In the genomic region with DNA sequence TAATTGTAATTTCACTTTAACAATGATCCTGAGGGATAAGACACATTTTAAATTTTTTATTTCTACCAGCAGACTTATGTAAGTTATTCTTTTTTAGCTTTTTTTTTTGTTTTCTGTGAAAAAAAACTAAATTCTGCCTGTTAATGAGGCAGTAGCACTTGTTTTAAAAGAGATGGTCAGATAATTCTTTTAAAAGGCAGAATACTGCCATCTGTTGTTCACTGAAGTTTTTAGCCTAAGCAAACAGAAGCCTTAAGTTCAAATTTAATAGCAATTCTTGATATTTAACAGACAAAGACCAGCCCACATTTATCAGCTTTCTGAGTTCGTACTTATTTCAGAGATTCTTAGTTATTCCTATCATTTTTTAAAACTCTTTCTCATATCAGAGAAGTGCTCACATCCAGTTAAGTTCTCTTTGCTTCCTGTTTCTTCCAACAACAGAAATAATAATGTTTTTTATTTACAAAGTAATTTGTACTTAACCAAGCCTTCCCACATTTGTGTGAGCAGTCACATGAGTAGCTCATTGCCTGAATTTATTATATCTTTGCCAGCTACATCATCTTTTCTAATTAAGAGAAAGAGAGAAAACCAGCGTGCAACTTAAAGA, we compare ENCODE assay signal across 1 cellular context.
TF ChIP-seq lines count a peak whose summit lies in the region.

No MANE protein-coding gene starts in this region.

TF ChIP-seq in GM23338, 12 proteins besides CTCF, POLR2A, EP300 and RAD21 (continued from another document):
- TF ChIP-seq, protein P1, sequence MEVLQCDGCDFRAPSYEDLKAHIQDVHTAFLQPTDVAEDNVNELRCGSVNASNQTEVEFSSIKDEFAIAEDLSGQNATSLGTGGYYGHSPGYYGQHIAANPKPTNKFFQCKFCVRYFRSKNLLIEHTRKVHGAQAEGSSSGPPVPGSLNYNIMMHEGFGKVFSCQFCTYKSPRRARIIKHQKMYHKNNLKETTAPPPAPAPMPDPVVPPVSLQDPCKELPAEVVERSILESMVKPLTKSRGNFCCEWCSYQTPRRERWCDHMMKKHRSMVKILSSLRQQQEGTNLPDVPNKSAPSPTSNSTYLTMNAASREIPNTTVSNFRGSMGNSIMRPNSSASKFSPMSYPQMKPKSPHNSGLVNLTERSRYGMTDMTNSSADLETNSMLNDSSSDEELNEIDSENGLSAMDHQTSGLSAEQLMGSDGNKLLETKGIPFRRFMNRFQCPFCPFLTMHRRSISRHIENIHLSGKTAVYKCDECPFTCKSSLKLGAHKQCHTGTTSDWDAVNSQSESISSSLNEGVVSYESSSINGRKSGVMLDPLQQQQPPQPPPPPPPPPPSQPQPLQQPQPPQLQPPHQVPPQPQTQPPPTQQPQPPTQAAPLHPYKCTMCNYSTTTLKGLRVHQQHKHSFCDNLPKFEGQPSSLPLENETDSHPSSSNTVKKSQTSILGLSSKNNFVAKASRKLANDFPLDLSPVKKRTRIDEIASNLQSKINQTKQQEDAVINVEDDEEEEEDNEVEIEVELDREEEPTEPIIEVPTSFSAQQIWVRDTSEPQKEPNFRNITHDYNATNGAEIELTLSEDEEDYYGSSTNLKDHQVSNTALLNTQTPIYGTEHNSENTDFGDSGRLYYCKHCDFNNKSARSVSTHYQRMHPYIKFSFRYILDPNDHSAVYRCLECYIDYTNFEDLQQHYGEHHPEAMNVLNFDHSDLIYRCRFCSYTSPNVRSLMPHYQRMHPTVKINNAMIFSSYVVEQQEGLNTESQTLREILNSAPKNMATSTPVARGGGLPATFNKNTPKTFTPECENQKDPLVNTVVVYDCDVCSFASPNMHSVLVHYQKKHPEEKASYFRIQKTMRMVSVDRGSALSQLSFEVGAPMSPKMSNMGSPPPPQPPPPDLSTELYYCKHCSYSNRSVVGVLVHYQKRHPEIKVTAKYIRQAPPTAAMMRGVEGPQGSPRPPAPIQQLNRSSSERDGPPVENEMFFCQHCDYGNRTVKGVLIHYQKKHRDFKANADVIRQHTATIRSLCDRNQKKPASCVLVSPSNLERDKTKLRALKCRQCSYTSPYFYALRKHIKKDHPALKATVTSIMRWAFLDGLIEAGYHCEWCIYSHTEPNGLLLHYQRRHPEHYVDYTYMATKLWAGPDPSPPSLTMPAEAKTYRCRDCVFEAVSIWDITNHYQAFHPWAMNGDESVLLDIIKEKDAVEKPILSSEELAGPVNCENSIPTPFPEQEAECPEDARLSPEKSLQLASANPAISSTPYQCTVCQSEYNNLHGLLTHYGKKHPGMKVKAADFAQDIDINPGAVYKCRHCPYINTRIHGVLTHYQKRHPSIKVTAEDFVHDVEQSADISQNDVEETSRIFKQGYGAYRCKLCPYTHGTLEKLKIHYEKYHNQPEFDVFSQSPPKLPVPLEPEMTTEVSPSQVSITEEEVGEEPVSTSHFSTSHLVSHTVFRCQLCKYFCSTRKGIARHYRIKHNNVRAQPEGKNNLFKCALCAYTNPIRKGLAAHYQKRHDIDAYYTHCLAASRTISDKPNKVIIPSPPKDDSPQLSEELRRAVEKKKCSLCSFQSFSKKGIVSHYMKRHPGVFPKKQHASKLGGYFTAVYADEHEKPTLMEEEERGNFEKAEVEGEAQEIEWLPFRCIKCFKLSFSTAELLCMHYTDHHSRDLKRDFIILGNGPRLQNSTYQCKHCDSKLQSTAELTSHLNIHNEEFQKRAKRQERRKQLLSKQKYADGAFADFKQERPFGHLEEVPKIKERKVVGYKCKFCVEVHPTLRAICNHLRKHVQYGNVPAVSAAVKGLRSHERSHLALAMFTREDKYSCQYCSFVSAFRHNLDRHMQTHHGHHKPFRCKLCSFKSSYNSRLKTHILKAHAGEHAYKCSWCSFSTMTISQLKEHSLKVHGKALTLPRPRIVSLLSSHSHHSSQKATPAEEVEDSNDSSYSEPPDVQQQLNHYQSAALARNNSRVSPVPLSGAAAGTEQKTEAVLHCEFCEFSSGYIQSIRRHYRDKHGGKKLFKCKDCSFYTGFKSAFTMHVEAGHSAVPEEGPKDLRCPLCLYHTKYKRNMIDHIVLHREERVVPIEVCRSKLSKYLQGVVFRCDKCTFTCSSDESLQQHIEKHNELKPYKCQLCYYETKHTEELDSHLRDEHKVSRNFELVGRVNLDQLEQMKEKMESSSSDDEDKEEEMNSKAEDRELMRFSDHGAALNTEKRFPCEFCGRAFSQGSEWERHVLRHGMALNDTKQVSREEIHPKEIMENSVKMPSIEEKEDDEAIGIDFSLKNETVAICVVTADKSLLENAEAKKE (CRISPR knock-in tag; IDR thresholded peaks at IDR 0.05) = no peak
- TF ChIP-seq CREB1 (CRISPR knock-in tag; IDR thresholded peaks at IDR 0.05; ENCODE audit: low read depth) (no peak), EZH2phosphoT487 (IDR thresholded peaks at IDR 0.05; ENCODE audit: unreplicated experiment) (no peak), EZH2 (IDR thresholded peaks at IDR 0.05; ENCODE audit: low read depth, unreplicated experiment) (no peak)
